In genomic region chr5:153496835-153497234, GRCh38 we compare ENCODE assay signal across 8 cellular contexts. TPM values are rescaled to one million over a fixed set of nuclear protein-coding genes. Genes with fewer than 3 reads are reported as not detected.
DNase-seq lines count a peak whose midpoint lies in the region; ATAC-seq, FAIRE-seq and TF ChIP-seq lines count a peak whose summit lies in the region.

No MANE protein-coding gene starts in this region.

- dilution Hi-C loops in endothelial cell of umbilical vein (cut with MboI; ENCODE audit: extremely low pct_ligation_motif_present, low sequenced_read_pairs), result no loop called here

- peak; percentile 50 to 66 for TF ChIP-seq CTCF in endothelial cell of umbilical vein (IDR thresholded peaks at IDR 0.05; ENCODE audit: extremely low read depth in 1 of 2, insufficient read depth in 1 of 2, low read depth in 1 of 2, low read length in 2 of 2)

- H3K27ac ChIP-seq in endothelial cell of umbilical vein (ENCODE audit: insufficient read depth, low read depth, low read length), result no peak overlapping the region

- peak overlapping the region; percentile 51 for H2AFZ ChIP-seq in endothelial cell of umbilical vein (ENCODE audit: low read depth, low read length)

- H3K27me3 ChIP-seq in endothelial cell of umbilical vein (ENCODE audit: control insufficient read depth in 2 of 2, insufficient read depth in 2 of 2, low read length in 2 of 2), result peaks cover 7% of the 10 kb centered on the region in 2 experiments

- peak; percentile 49 for ATAC-seq in Right ventricle myocardium superior (ENCODE audit: poor library complexity)
- ATAC-seq in GM19452 (IDR thresholded peaks at IDR 0.05; ENCODE audit: unreplicated experiment), result no peak
- ATAC-seq in esophagus mucosa, result no peak

- CTCF ChIA-PET in endothelial cell of umbilical vein (lab: Charles Lee), result interaction anchor here (0.6 to 9.7 kb wide), 14 partner anchors 9 to 530 kb away, joined by 3 to 171 read pairs (median 4); no protein-coding TSS in a partner anchor

- no peaks in the 10 kb centered on the region for H3K9me1 ChIP-seq in endothelial cell of umbilical vein (replicated peaks; ENCODE audit: control insufficient read depth, extremely low read depth, insufficient read depth, low read length)

- H3K36me3 ChIP-seq in endothelial cell of umbilical vein (ENCODE audit: control insufficient read depth in 2 of 2, extremely low read depth in 1 of 2, insufficient read depth in 2 of 2, low read length in 2 of 2), result no peaks in the 10 kb centered on the region

- POLR2A ChIA-PET in endothelial cell of umbilical vein (lab: Charles Lee), result no interaction called here

- H4K20me1 ChIP-seq in endothelial cell of umbilical vein (replicated peaks; ENCODE audit: control insufficient read depth, extremely low read depth, insufficient read depth, low read length), result no peaks in the 10 kb centered on the region

- H3K9ac ChIP-seq in endothelial cell of umbilical vein (replicated peaks; ENCODE audit: extremely low read depth, insufficient read depth, low read length), result no peak overlapping the region

- intact Hi-C loops in Right ventricle myocardium superior (cut with DNase I) (loop anchor here (2.0 to 5.0 kb wide), 2 partner anchors 215 to 468 kb away; no protein-coding TSS in a partner anchor), cardiac septum (cut with DNase I) (loop anchor here (1.0 to 5.0 kb wide), 2 partner anchors 215 to 468 kb away; no protein-coding TSS in a partner anchor), endothelial cell of umbilical vein (cut with micrococcal nuclease) (loop anchor here (1.0 to 5.0 kb wide), 5 partner anchors 132 to 964 kb away; no protein-coding TSS in a partner anchor)

- H3K79me2 ChIP-seq in endothelial cell of umbilical vein (ENCODE audit: control insufficient read depth, insufficient read depth, low read length), result no peaks in the 10 kb centered on the region

- FAIRE-seq in endothelial cell of umbilical vein (lab: Jason Lieb, UNC), result peak; percentile 76

- no peak for DNase-seq in Right ventricle myocardium superior
- DNase-seq in cardiac septum (ENCODE audit: low spot score), result no peak
- DNase-seq in NCI-H1694 treated with DMSO at 0.1 percent for 48 hours (lab: John Stamatoyannopoulos, UW), result peak; percentile 22
- DNase-seq in endothelial cell of umbilical vein (ENCODE audit: low read depth, low spot score), result peak; percentile 69
- peak; percentile 44 for DNase-seq in retina
- DNase-seq in activated CD8-positive, alpha-beta memory T cell treated with anti-CD3 and anti-CD28 coated beads, Interleukin-2, amount 50 U/mL, for 4 hours, result no peak

- no TSS peak for BruUV-seq in endothelial cell of umbilical vein (replicated peaks; lab: Mats Ljungman, UMichigan)

- no peak for TF ChIP-seq POLR2A in endothelial cell of umbilical vein (IDR thresholded peaks at IDR 0.05; ENCODE audit: low read depth, low read length)

- H3K4me3 ChIP-seq in endothelial cell of umbilical vein (replicated peaks in 1 of 3; ENCODE audit: insufficient read depth in 1 of 3, low read depth in 1 of 3, low read length in 3 of 3), result no peak overlapping the region

- no peaks in the 10 kb centered on the region for H3K4me1 ChIP-seq in endothelial cell of umbilical vein (ENCODE audit: control insufficient read depth, extremely low read depth, insufficient read depth, low read length)

- H3K9me3 ChIP-seq in endothelial cell of umbilical vein (replicated peaks; ENCODE audit: control insufficient read depth, insufficient read depth, low read length), result no peaks in the 10 kb centered on the region

- H3K4me2 ChIP-seq in endothelial cell of umbilical vein (ENCODE audit: insufficient read depth, low read length), result no peak overlapping the region

TF ChIP-seq in endothelial cell of umbilical vein, 7 proteins besides CTCF, POLR2A, EP300 and RAD21:
- no peak for TF ChIP-seq GATA2 (IDR thresholded peaks at IDR 0.05; ENCODE audit: insufficient read depth, insufficient read length, low read depth, low read length)
- TF ChIP-seq FOS (IDR thresholded peaks at IDR 0.05; ENCODE audit: borderline replicate concordance, insufficient read depth, low read length), result no peak
- no peak for TF ChIP-seq EZH2 (IDR thresholded peaks at IDR 0.05; ENCODE audit: borderline replicate concordance, low read depth, low read length, severe bottlenecking)
- no peak for TF ChIP-seq MAX (IDR thresholded peaks at IDR 0.05; ENCODE audit: insufficient read depth, insufficient read length)
- TF ChIP-seq POLR2AphosphoS5 (IDR thresholded peaks at IDR 0.05; ENCODE audit: insufficient read depth, low read depth, low read length), result no peak

RNA-seq across cellular contexts. Expression of gene GRIA1, which starts 6.4 kb away (rescaled TPM):
- total RNA-seq in Right ventricle myocardium superior (0.05 TPM), cardiac septum (0.30 TPM), endothelial cell of umbilical vein (not detected in 2 replicates), esophagus mucosa (not detected)
- polyA plus RNA-seq in endothelial cell of umbilical vein, result not detected in 2 replicates
- polyA plus RNA-seq in endothelial cell of umbilical vein (2011; cell fraction: cytosol; rRNA removed), result not detected in 2 replicates
- not detected in 2 replicates for polyA plus RNA-seq in endothelial cell of umbilical vein (2011; cell fraction: nucleus; rRNA removed)
- polyA plus RNA-seq in endothelial cell of umbilical vein (2012), result not detected in 2 replicates
- not detected in 2 replicates for polyA minus RNA-seq in endothelial cell of umbilical vein
- not detected for polyA minus RNA-seq in endothelial cell of umbilical vein (2011; cell fraction: cytosol; rRNA and poly(A)+ RNA removed)
- polyA minus RNA-seq in endothelial cell of umbilical vein (2011; cell fraction: nucleus; rRNA and poly(A)+ RNA removed), result not detected in 2 replicates

Comparison
In these comparisons a context has a peak if more than half of its experiments do, and no peak if none do; other contexts are left out.
1. DNase-seq: peak in NCI-H1694 treated with DMSO at 0.1 percent for 48 hours (single experiment), endothelial cell of umbilical vein (single experiment) and retina (single experiment); none in Right ventricle myocardium superior (single experiment), cardiac septum (single experiment) and activated CD8-positive, alpha-beta memory T cell treated with anti-CD3 and anti-CD28 coated beads, Interleukin-2, amount 50 U/mL, for 4 hours (single experiment).